In genomic region chr1:58162952-58163550, GRCh38 we compare ENCODE assay signal across 8 cellular contexts.
A peak's percentile ranks its signal among the peaks of the same experiment; 100 is the strongest.
DNase-seq lines count a peak whose midpoint lies in the region; TF ChIP-seq lines count a peak whose summit lies in the region.

No MANE protein-coding gene starts in this region.

- H3K4me3 ChIP-seq in HL-60 (replicated peaks; ENCODE audit: insufficient read depth, low read length), result no peak overlapping the region
- no peak overlapping the region for H3K4me3 ChIP-seq in cardiac fibroblast (replicated peaks in 1 of 2; ENCODE audit: low read depth in 2 of 2, low read length in 2 of 2)
- no peak overlapping the region for H3K4me3 ChIP-seq in thyroid gland (replicated peaks in 1 of 3)

- no peaks in the 10 kb centered on the region for H3K36me3 ChIP-seq in thyroid gland

- no peak for TF ChIP-seq POLR2A in thyroid gland (IDR thresholded peaks at IDR 0.05)

- no peaks in the 10 kb centered on the region for H3K9me3 ChIP-seq in thyroid gland

- 25% methylated on average over 9 of the region's 9 CpGs for WGBS in thyroid gland, 2 donors

- intact Hi-C loops in thyroid gland (cut with DNase I), result no loop called here

- DNase-seq in ELR (ENCODE audit: low read depth), result peak; percentile 46
- peak; percentile 1 to 23 for DNase-seq in HL-60 (ENCODE audit: low read depth in 1 of 2, low spot score in 1 of 2)
- DNase-seq in NCI-H82 treated with DMSO at 0.1 percent for 48 hours (lab: John Stamatoyannopoulos, UW; ENCODE audit: unreplicated experiment), result peak; percentile 43
- peak; percentile 70 to 72 for DNase-seq in cardiac fibroblast (ENCODE audit: low read depth in 2 of 2)
- DNase-seq in kidney glomerular epithelial cell (lab: John Stamatoyannopoulos, UW), result peak; percentile 72
- peak; percentile 45 to 56 for DNase-seq in thyroid gland
- no peak for DNase-seq in activated CD4-positive, CD25-positive, alpha-beta regulatory T cell treated with anti-CD3 and anti-CD28 coated beads, Interleukin-2, amount 50 U/mL, for 72 hours
- DNase-seq in activated CD8-positive, alpha-beta memory T cell treated with anti-CD3 and anti-CD28 coated beads, Interleukin-2, amount 50 U/mL, for 4 hours, result no peak

- H3K27me3 ChIP-seq in HL-60 (ENCODE audit: insufficient read depth, poor library complexity, severe bottlenecking), result no peaks in the 10 kb centered on the region
- H3K27me3 ChIP-seq in thyroid gland, result no peaks in the 10 kb centered on the region

- no peak overlapping the region for H3K27ac ChIP-seq in HL-60 (replicated peaks)
- peak overlapping the region in 1 of 3 donors; percentile 36 for H3K27ac ChIP-seq in thyroid gland

- peaks cover 7 to 10% of the 10 kb centered on the region in 2 donors for H3K4me1 ChIP-seq in thyroid gland

- TF ChIP-seq CTCF in HL-60 (IDR thresholded peaks at IDR 0.05; ENCODE audit: insufficient read depth, low read length) (peak; percentile 75), cardiac fibroblast (IDR thresholded peaks at IDR 0.05; ENCODE audit: low read depth, low read length) (peak; percentile 92), thyroid gland (IDR thresholded peaks at IDR 0.05) (peak; percentile 32 to 88 (median 58))

Comparison
In these comparisons a context has a peak if more than half of its experiments do, and no peak if none do; other contexts are left out.
1. DNase-seq: peak in ELR (single experiment), HL-60 (2 of 2), NCI-H82 treated with DMSO at 0.1 percent for 48 hours (single experiment), cardiac fibroblast (2 of 2), kidney glomerular epithelial cell (single experiment) and thyroid gland (2 of 2); none in activated CD4-positive, CD25-positive, alpha-beta regulatory T cell treated with anti-CD3 and anti-CD28 coated beads, Interleukin-2, amount 50 U/mL, for 72 hours (single experiment) and activated CD8-positive, alpha-beta memory T cell treated with anti-CD3 and anti-CD28 coated beads, Interleukin-2, amount 50 U/mL, for 4 hours (single experiment).
2. Peak in every context shown above with its lines, with median percentiles within 50 percentile points of each other: CTCF ChIP-seq.